In the genomic region with DNA sequence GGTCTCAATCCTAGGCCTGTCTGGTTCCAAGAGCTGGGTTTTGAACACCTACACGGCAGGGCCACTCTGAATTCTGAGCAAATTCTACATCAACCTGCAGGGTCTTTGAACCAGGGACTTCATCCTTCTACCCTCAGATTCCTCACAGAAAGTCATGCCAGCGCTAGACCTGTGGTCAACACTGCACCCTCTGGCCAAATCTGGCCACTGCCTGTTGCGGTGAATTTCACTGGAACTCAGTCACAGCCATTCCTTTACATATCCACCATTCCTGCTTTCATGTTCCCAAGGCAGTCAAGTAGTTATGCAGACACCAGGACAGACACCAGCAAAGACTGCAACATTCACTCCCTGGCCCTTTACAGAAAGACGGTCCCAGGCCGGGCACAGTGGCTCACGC, we compare ENCODE assay signal across 2 cellular contexts.
TF ChIP-seq lines count a peak whose summit lies in the region.

No MANE protein-coding gene starts in this region.

TF ChIP-seq in HCT116, 20 proteins besides CTCF, POLR2A, EP300 and RAD21 (continued from another document):
- TF ChIP-seq, protein P1, sequence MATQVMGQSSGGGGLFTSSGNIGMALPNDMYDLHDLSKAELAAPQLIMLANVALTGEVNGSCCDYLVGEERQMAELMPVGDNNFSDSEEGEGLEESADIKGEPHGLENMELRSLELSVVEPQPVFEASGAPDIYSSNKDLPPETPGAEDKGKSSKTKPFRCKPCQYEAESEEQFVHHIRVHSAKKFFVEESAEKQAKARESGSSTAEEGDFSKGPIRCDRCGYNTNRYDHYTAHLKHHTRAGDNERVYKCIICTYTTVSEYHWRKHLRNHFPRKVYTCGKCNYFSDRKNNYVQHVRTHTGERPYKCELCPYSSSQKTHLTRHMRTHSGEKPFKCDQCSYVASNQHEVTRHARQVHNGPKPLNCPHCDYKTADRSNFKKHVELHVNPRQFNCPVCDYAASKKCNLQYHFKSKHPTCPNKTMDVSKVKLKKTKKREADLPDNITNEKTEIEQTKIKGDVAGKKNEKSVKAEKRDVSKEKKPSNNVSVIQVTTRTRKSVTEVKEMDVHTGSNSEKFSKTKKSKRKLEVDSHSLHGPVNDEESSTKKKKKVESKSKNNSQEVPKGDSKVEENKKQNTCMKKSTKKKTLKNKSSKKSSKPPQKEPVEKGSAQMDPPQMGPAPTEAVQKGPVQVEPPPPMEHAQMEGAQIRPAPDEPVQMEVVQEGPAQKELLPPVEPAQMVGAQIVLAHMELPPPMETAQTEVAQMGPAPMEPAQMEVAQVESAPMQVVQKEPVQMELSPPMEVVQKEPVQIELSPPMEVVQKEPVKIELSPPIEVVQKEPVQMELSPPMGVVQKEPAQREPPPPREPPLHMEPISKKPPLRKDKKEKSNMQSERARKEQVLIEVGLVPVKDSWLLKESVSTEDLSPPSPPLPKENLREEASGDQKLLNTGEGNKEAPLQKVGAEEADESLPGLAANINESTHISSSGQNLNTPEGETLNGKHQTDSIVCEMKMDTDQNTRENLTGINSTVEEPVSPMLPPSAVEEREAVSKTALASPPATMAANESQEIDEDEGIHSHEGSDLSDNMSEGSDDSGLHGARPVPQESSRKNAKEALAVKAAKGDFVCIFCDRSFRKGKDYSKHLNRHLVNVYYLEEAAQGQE (IDR thresholded peaks at IDR 0.05; ENCODE audit: low read depth): no peak
- no peak for TF ChIP-seq ELF1 (IDR thresholded peaks at IDR 0.05; ENCODE audit: borderline replicate concordance, low read depth)
- TF ChIP-seq, protein P2, sequence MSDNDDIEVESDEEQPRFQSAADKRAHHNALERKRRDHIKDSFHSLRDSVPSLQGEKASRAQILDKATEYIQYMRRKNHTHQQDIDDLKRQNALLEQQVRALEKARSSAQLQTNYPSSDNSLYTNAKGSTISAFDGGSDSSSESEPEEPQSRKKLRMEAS (IDR thresholded peaks at IDR 0.05): no peak
- TF ChIP-seq FOSL1 (IDR thresholded peaks at IDR 0.05; ENCODE audit: low read depth): no peak
- no peak for TF ChIP-seq TCF7L2 (IDR thresholded peaks at IDR 0.05; ENCODE audit: borderline replicate concordance, extremely low read depth, insufficient read depth, insufficient read length)

TF ChIP-seq in WTC11, 78 proteins besides CTCF, POLR2A, EP300 and RAD21 (continued from another document):
- TF ChIP-seq, protein P3, sequence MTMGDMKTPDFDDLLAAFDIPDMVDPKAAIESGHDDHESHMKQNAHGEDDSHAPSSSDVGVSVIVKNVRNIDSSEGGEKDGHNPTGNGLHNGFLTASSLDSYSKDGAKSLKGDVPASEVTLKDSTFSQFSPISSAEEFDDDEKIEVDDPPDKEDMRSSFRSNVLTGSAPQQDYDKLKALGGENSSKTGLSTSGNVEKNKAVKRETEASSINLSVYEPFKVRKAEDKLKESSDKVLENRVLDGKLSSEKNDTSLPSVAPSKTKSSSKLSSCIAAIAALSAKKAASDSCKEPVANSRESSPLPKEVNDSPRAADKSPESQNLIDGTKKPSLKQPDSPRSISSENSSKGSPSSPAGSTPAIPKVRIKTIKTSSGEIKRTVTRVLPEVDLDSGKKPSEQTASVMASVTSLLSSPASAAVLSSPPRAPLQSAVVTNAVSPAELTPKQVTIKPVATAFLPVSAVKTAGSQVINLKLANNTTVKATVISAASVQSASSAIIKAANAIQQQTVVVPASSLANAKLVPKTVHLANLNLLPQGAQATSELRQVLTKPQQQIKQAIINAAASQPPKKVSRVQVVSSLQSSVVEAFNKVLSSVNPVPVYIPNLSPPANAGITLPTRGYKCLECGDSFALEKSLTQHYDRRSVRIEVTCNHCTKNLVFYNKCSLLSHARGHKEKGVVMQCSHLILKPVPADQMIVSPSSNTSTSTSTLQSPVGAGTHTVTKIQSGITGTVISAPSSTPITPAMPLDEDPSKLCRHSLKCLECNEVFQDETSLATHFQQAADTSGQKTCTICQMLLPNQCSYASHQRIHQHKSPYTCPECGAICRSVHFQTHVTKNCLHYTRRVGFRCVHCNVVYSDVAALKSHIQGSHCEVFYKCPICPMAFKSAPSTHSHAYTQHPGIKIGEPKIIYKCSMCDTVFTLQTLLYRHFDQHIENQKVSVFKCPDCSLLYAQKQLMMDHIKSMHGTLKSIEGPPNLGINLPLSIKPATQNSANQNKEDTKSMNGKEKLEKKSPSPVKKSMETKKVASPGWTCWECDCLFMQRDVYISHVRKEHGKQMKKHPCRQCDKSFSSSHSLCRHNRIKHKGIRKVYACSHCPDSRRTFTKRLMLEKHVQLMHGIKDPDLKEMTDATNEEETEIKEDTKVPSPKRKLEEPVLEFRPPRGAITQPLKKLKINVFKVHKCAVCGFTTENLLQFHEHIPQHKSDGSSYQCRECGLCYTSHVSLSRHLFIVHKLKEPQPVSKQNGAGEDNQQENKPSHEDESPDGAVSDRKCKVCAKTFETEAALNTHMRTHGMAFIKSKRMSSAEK (CRISPR knock-in tag; IDR thresholded peaks at IDR 0.05; ENCODE audit: borderline replicate concordance): no peak
- TF ChIP-seq, protein P4, sequence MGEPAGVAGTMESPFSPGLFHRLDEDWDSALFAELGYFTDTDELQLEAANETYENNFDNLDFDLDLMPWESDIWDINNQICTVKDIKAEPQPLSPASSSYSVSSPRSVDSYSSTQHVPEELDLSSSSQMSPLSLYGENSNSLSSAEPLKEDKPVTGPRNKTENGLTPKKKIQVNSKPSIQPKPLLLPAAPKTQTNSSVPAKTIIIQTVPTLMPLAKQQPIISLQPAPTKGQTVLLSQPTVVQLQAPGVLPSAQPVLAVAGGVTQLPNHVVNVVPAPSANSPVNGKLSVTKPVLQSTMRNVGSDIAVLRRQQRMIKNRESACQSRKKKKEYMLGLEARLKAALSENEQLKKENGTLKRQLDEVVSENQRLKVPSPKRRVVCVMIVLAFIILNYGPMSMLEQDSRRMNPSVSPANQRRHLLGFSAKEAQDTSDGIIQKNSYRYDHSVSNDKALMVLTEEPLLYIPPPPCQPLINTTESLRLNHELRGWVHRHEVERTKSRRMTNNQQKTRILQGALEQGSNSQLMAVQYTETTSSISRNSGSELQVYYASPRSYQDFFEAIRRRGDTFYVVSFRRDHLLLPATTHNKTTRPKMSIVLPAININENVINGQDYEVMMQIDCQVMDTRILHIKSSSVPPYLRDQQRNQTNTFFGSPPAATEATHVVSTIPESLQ (CRISPR knock-in tag; IDR thresholded peaks at IDR 0.05): no peak
- TF ChIP-seq, protein P5, sequence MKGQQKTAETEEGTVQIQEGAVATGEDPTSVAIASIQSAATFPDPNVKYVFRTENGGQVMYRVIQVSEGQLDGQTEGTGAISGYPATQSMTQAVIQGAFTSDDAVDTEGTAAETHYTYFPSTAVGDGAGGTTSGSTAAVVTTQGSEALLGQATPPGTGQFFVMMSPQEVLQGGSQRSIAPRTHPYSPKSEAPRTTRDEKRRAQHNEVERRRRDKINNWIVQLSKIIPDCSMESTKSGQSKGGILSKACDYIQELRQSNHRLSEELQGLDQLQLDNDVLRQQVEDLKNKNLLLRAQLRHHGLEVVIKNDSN (CRISPR knock-in tag; IDR thresholded peaks at IDR 0.05): no peak
- TF ChIP-seq, protein P6, sequence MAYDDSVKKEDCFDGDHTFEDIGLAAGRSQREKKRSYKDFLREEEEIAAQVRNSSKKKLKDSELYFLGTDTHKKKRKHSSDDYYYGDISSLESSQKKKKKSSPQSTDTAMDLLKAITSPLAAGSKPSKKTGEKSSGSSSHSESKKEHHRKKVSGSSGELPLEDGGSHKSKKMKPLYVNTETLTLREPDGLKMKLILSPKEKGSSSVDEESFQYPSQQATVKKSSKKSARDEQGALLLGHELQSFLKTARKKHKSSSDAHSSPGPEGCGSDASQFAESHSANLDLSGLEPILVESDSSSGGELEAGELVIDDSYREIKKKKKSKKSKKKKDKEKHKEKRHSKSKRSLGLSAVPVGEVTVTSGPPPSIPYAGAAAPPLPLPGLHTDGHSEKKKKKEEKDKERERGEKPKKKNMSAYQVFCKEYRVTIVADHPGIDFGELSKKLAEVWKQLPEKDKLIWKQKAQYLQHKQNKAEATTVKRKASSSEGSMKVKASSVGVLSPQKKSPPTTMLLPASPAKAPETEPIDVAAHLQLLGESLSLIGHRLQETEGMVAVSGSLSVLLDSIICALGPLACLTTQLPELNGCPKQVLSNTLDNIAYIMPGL (CRISPR knock-in tag; IDR thresholded peaks at IDR 0.05): no peak
- TF ChIP-seq, protein P2 (CRISPR knock-in tag; IDR thresholded peaks at IDR 0.05): no peak
